Comparison of ENCODE assay signal across 8 cellular contexts in the genomic region with DNA sequence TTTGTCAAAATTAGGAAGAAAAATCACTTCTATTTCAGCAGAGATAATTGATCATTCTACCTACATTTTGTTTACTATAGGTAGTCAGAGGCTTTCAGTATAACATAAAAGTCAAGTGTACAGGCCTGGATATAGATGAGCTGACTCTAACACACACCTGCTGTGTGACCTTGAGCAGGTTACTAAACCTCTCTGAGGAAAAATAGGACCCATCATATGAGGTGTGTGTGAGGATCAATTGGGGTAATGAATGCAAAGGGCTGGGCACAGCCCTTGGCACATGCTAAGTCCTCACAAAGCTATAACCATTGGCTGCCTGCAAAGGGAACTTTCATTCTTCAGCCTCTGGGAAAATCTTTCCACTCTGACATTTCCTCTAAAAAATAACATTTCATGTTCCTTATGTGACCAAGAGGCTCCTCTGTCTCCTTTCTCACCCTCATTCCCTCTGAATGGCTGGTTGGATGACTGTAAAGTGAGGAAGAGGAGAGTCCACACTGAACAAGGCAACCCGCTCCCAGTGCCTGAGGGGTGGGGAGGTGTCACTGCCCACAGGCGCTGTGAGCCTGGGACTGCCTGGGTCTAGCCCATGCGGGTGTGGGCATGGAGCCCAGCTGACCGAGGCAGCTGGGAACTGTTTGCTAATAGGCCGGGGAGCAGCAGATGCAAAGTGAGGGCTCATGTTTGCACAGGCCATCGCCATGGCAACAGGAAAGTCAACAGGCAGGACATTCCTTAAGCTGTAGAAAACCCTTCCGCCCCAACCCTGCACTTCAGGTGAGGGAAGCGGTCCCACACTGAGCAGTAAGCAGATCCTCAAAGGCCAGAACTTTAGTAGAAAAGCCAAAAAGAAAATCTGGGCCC. TPM values are rescaled to one million over a fixed set of nuclear protein-coding genes. Genes with fewer than 3 reads are reported as not detected.
DNase-seq lines count a peak whose midpoint lies in the region; ATAC-seq and TF ChIP-seq lines count a peak whose summit lies in the region.

No MANE protein-coding gene starts in this region.

- H3K27me3 ChIP-seq in heart left ventricle: no peaks in the 10 kb centered on the region

- no peaks in the 10 kb centered on the region for H3K9me3 ChIP-seq in heart left ventricle

- ATAC-seq in heart left ventricle: peak; percentile 75 to 96 (median 94)
- ATAC-seq in HG03457 (IDR thresholded peaks at IDR 0.05; ENCODE audit: unreplicated experiment): no peak
- no peak for ATAC-seq in stimulated activated naive B cell treated with anti-CD40 and anti-IgM and Interleukin-4, amounts not matched to agents 10 μg/mL and 1 μg/mL and 100 μg/mL, for 72 hours (replicated peaks)

- TF ChIP-seq POLR2A in heart left ventricle (IDR thresholded peaks at IDR 0.05): no peak

- no peak overlapping the region for H3K4me3 Mint-ChIP-seq in stimulated activated naive B cell treated with anti-CD40 and anti-IgM and Interleukin-4, amounts not matched to agents 10 μg/mL and 1 μg/mL and 100 μg/mL, for 72 hours

- H3K36me3 Mint-ChIP-seq in stimulated activated naive B cell treated with anti-CD40 and anti-IgM and Interleukin-4, amounts not matched to agents 10 μg/mL and 1 μg/mL and 100 μg/mL, for 72 hours: peaks cover 0 to 4% of the 10 kb centered on the region in 2 donors

- no peak overlapping the region for H3K27ac Mint-ChIP-seq in stimulated activated naive B cell treated with anti-CD40 and anti-IgM and Interleukin-4, amounts not matched to agents 10 μg/mL and 1 μg/mL and 100 μg/mL, for 72 hours

- H3K36me3 ChIP-seq in heart left ventricle: peaks cover 0 to 33% (median 15%) of the 10 kb centered on the region in 9 donors

- H3K9me3 Mint-ChIP-seq in stimulated activated naive B cell treated with anti-CD40 and anti-IgM and Interleukin-4, amounts not matched to agents 10 μg/mL and 1 μg/mL and 100 μg/mL, for 72 hours: peaks cover 0 to 1% of the 10 kb centered on the region in 2 donors

- intact Hi-C loops in heart left ventricle (cut with DNase I): no loop called here
- intact Hi-C loops in posterior cingulate gyrus (cut with DNase I): no loop called here

- no peak overlapping the region for H3K4me3 ChIP-seq in heart left ventricle

- in situ Hi-C loops in Caki2 (cut with HindIII; ENCODE audit: low pct_unique_long_range_greater_than_20kb, low sequenced_read_pairs): no loop called here

- TF ChIP-seq CTCF in heart left ventricle (IDR thresholded peaks at IDR 0.05): no peak

- H3K4me1 Mint-ChIP-seq in stimulated activated naive B cell treated with anti-CD40 and anti-IgM and Interleukin-4, amounts not matched to agents 10 μg/mL and 1 μg/mL and 100 μg/mL, for 72 hours: no peaks in the 10 kb centered on the region

- peaks cover 0 to 51% (median 25%) of the 10 kb centered on the region in 12 donors for H3K4me1 ChIP-seq in heart left ventricle

- H3K27ac ChIP-seq in heart left ventricle: peak overlapping the region in 10 of 12 donors; percentile 9 to 98 (median 52)

- H3K27me3 Mint-ChIP-seq in stimulated activated naive B cell treated with anti-CD40 and anti-IgM and Interleukin-4, amounts not matched to agents 10 μg/mL and 1 μg/mL and 100 μg/mL, for 72 hours: peaks cover 0 to 7% of the 10 kb centered on the region in 2 donors

- DNase-seq in Caki2 (ENCODE audit: low read depth) (peak; percentile 95), NCI-H187 (lab: John Stamatoyannopoulos, UW) (peak; percentile 41 to 81), amniotic epithelial cell (ENCODE audit: low read depth) (peak; percentile 98), heart left ventricle (peak; percentile 82 to 90 (median 86)), posterior cingulate gyrus (peak in 7 of 10 donors; percentile 33 to 91 (median 52)), putamen (ENCODE audit: low spot score) (no peak)
- no peak for DNase-seq in stimulated activated naive B cell treated with anti-CD40 and anti-IgM and Interleukin-4, amounts not matched to agents 10 μg/mL and 1 μg/mL and 100 μg/mL, for 72 hours

- 28 to 47% (median 38%) methylated on average over 7 to 8 of the region's 8 CpGs for WGBS in heart left ventricle, 4 donors

RNA-seq across cellular contexts. Expression of a gene that starts 36.8 kb away (rescaled TPM):
- total RNA-seq in Caki2 (2014; rRNA removed; shearing (Covaris generic); ENCODE audit: low replicate concordance): 67.0 and 83.1 TPM in 2 replicates
- total RNA-seq in heart left ventricle: 10 to 100 TPM; 16.0 to 64.5 (median 37.2) TPM
- 10 to 100 TPM; 13.2 to 14.7 TPM for polyA plus RNA-seq in heart left ventricle

RNA-seq across cellular contexts. Expression of a gene that starts 51.1 kb away (rescaled TPM):
- total RNA-seq in Caki2 (2014; rRNA removed; shearing (Covaris generic); ENCODE audit: low replicate concordance): 44.4 and 58.9 TPM in 2 replicates
- total RNA-seq in heart left ventricle: 1 to 10 TPM in 2 of 9 donors, under 1 TPM in 3, not detected in 4; 0.25 to 7.3 (median 0.79) TPM
- under 1 TPM in 1 of 2 donors, not detected in 1; 0.19 TPM for polyA plus RNA-seq in heart left ventricle

Comparison
In these comparisons a context has a peak if more than half of its experiments do, and no peak if none do; other contexts are left out.
1. DNase-seq: peak in Caki2 (single experiment), NCI-H187 (2 of 2), amniotic epithelial cell (single experiment), heart left ventricle (5 of 5) and posterior cingulate gyrus (7 of 10); none in putamen (single experiment) and stimulated activated naive B cell treated with anti-CD40 and anti-IgM and Interleukin-4, amounts not matched to agents 10 μg/mL and 1 μg/mL and 100 μg/mL, for 72 hours (single experiment).
2. ATAC-seq: peak in heart left ventricle (4 of 4); none in HG03457 (single experiment) and stimulated activated naive B cell treated with anti-CD40 and anti-IgM and Interleukin-4, amounts not matched to agents 10 μg/mL and 1 μg/mL and 100 μg/mL, for 72 hours (0 of 2).